ENCODE assay signal across 10 cellular contexts in genomic region chr20:44586289-44586911, GRCh38. TPM values are rescaled to one million over a fixed set of nuclear protein-coding genes. Genes with fewer than 3 reads are reported as not detected.
DNase-seq lines count a peak whose midpoint lies in the region; ATAC-seq, FAIRE-seq and TF ChIP-seq lines count a peak whose summit lies in the region.
"Had no signal": no experiment of that assay in that cellular context is flagged by ENCODE, and none has a peak within 500 bp of the region (broad histone marks: within the 10 kb centered on the region; RNA-seq: fewer than 3 reads in every experiment).

No MANE protein-coding gene starts in this region.

- H3K27me3 ChIP-seq in PC-9 (ENCODE audit: insufficient read depth, low read depth): no peaks in the 10 kb centered on the region

- H3F3A ChIP-seq in PC-9 (ENCODE audit: insufficient read depth, low read depth): peaks cover under 1% of the 10 kb centered on the region; the same call in 1 of the 2 replicates

- H4K20me1 ChIP-seq in PC-9 (ENCODE audit: insufficient read depth): no peaks in the 10 kb centered on the region

- H2AFZ ChIP-seq in PC-9: no peak overlapping the region

- no peak for FAIRE-seq in frontal cortex (lab: Jason Lieb, UNC)

- H3K36me3 ChIP-seq in PC-9 (ENCODE audit: low read depth): no peaks in the 10 kb centered on the region

- H3K79me2 ChIP-seq in PC-9 (ENCODE audit: low read depth): no peaks in the 10 kb centered on the region

- CTCF ChIA-PET in GM10248 (lab: Yijun Ruan, JAX) (interaction anchor here (1.2 to 4.5 kb wide), 10 partner anchors 8 to 306 kb away, joined by 3 to 20 read pairs (median 10); no protein-coding TSS in a partner anchor), PC-9 (lab: Charles Lee) (no interaction called here)
- CTCF ChIA-PET in activated CD8-positive, alpha-beta memory T cell treated with anti-CD3 and anti-CD28 coated beads, Interleukin-2, amount 10 ng/mL, durations not matched to agents 7 days and 5 days (lab: Charles Lee): interaction anchor here (1.1 to 1.4 kb wide), 3 partner anchors 11 to 20 kb away, joined by 3 read pairs; no protein-coding TSS in a partner anchor

- H3K4me1 Mint-ChIP-seq in endothelial cell (ENCODE audit: unreplicated experiment): peaks cover 58% of the 10 kb centered on the region
- peaks cover 6% of the 10 kb centered on the region for H3K4me1 Mint-ChIP-seq in activated CD8-positive, alpha-beta memory T cell treated with anti-CD3 and anti-CD28 coated beads, Interleukin-2, amount 10 ng/mL, durations not matched to agents 7 days and 5 days

- TF ChIP-seq CTCF in GM10248 (IDR thresholded peaks at IDR 0.05; ENCODE audit: control extremely low read depth, extremely low read depth, low read depth, missing control alignments) (no peak), endothelial cell (IDR thresholded peaks at IDR 0.05; ENCODE audit: unreplicated experiment) (no peak), PC-9 (conservative IDR thresholded peaks at IDR 0.05) (no peak)

- peak overlapping the region; percentile 31 for H3K4me3 Mint-ChIP-seq in endothelial cell (ENCODE audit: unreplicated experiment)
- H3K4me3 Mint-ChIP-seq in activated CD8-positive, alpha-beta memory T cell treated with anti-CD3 and anti-CD28 coated beads, Interleukin-2, amount 10 ng/mL, durations not matched to agents 7 days and 5 days: no peak overlapping the region

- H3K27me3 Mint-ChIP-seq in endothelial cell (ENCODE audit: unreplicated experiment): no peaks in the 10 kb centered on the region
- H3K27me3 Mint-ChIP-seq in activated CD8-positive, alpha-beta memory T cell treated with anti-CD3 and anti-CD28 coated beads, Interleukin-2, amount 10 ng/mL, durations not matched to agents 7 days and 5 days: peaks cover 5% of the 10 kb centered on the region

- BruUV-seq in PC-9 (replicated peaks; lab: Mats Ljungman, UMichigan): no TSS peak

- H3K9me3 ChIP-seq in PC-9 (ENCODE audit: insufficient read depth, low read depth): no peaks in the 10 kb centered on the region

- POLR2A ChIA-PET in GM10248 (lab: Yijun Ruan, JAX): interaction anchor here (0.9 to 1.3 kb wide), 2 partner anchors 10 to 22 kb away, joined by 3 to 4 read pairs; no protein-coding TSS in a partner anchor
- POLR2A ChIA-PET in PC-9 (lab: Charles Lee; ENCODE audit: unreplicated experiment): no interaction called here

- H3K27ac Mint-ChIP-seq in endothelial cell (ENCODE audit: unreplicated experiment): no peak overlapping the region
- H3K27ac Mint-ChIP-seq in activated CD8-positive, alpha-beta memory T cell treated with anti-CD3 and anti-CD28 coated beads, Interleukin-2, amount 10 ng/mL, durations not matched to agents 7 days and 5 days: no peak overlapping the region

- DNase-seq in GM10248 (ENCODE audit: extremely low spot score) (peak; percentile 57), endothelial cell (ENCODE audit: low spot score) (no peak), PC-9 (no peak), frontal cortex (ENCODE audit: low spot score in 2 of 2) (no peak)
- no peak for DNase-seq in stimulated activated CD4-positive, alpha-beta T cell treated with anti-CD3 and anti-CD28 coated beads, Interleukin-15, amount 100 ng/mL, for 24 hours
- no peak for DNase-seq in activated CD8-positive, alpha-beta memory T cell treated with anti-CD3 and anti-CD28 coated beads, Interleukin-2, amount 10 ng/mL, durations not matched to agents 7 days and 5 days
- DNase-seq: erythroblast had no signal

- H3K36me3 Mint-ChIP-seq in endothelial cell (ENCODE audit: low read depth, unreplicated experiment): peaks cover 32% of the 10 kb centered on the region
- no peaks in the 10 kb centered on the region for H3K36me3 Mint-ChIP-seq in activated CD8-positive, alpha-beta memory T cell treated with anti-CD3 and anti-CD28 coated beads, Interleukin-2, amount 10 ng/mL, durations not matched to agents 7 days and 5 days

- intact Hi-C loops in PC-9 (cut with micrococcal nuclease; ENCODE audit: unreplicated experiment): no loop called here

- no peaks in the 10 kb centered on the region for H3K4me1 ChIP-seq in PC-9 (replicated peaks; ENCODE audit: insufficient read depth)

- ATAC-seq in GM19397 (IDR thresholded peaks at IDR 0.05; ENCODE audit: unreplicated experiment): peak; percentile 73
- peak; percentile 66 for ATAC-seq in HG03342 (IDR thresholded peaks at IDR 0.05; ENCODE audit: unreplicated experiment)
- ATAC-seq in activated CD8-positive, alpha-beta memory T cell treated with anti-CD3 and anti-CD28 coated beads, Interleukin-2, amount 10 ng/mL, durations not matched to agents 7 days and 5 days: no peak

- no peak overlapping the region for H3K27ac ChIP-seq in PC-9
- H3K27ac ChIP-seq: VCaP had no signal

- H3K4me3 ChIP-seq in PC-9: no peak overlapping the region

- H3K9me3 Mint-ChIP-seq in endothelial cell (ENCODE audit: unreplicated experiment): no peaks in the 10 kb centered on the region
- H3K9me3 Mint-ChIP-seq in activated CD8-positive, alpha-beta memory T cell treated with anti-CD3 and anti-CD28 coated beads, Interleukin-2, amount 10 ng/mL, durations not matched to agents 7 days and 5 days (ENCODE audit: low read depth): no peaks in the 10 kb centered on the region

- no peak overlapping the region for H3K4me2 ChIP-seq in PC-9

- H3K9me2 ChIP-seq in PC-9 (ENCODE audit: insufficient read depth): no peaks in the 10 kb centered on the region

RNA-seq across cellular contexts. Expression of gene PKIG, which starts 4.0 kb away (rescaled TPM):
- total RNA-seq in endothelial cell (ENCODE audit: unreplicated experiment) (184 TPM), PC-9 (2021) (41.9 and 50.1 TPM in 2 replicates), frontal cortex (32.2 TPM)
- 1 to 10 TPM; 1.1 to 1.6 TPM for total RNA-seq in activated CD8-positive, alpha-beta memory T cell treated with anti-CD3 and anti-CD28 coated beads, Interleukin-2, amount 10 ng/mL, durations not matched to agents 7 days and 5 days

Comparison
In these comparisons a context has a peak if more than half of its experiments do, and no peak if none do; other contexts are left out.
1. RNA of gene PKIG, which starts 4.0 kb away (total RNA-seq): 184 TPM in endothelial cell (single experiment), 41.9 to 50.1 TPM in PC-9 and 32.2 TPM in frontal cortex (single experiment); 1.1 to 1.6 TPM in activated CD8-positive, alpha-beta memory T cell treated with anti-CD3 and anti-CD28 coated beads, Interleukin-2, amount 10 ng/mL, durations not matched to agents 7 days and 5 days; every median in the first group is over 10 times any median in the second.